Comparison of ENCODE assay signal across 9 cellular contexts in genomic region chr19:16372065-16372915, GRCh38. TPM values are rescaled to one million over a fixed set of nuclear protein-coding genes. Genes with fewer than 3 reads are reported as not detected.
DNase-seq lines count a peak whose midpoint lies in the region; ATAC-seq and TF ChIP-seq lines count a peak whose summit lies in the region.
"Had no signal": no experiment of that assay in that cellular context is flagged by ENCODE, and none has a peak within 500 bp of the region (broad histone marks: within the 10 kb centered on the region; RNA-seq: fewer than 3 reads in every experiment).

No MANE protein-coding gene starts in this region.

- peaks cover 13% of the 10 kb centered on the region for H3K4me1 ChIP-seq in psoas muscle

- no peak for TF ChIP-seq CTCF in psoas muscle (IDR thresholded peaks at IDR 0.05)

- no peak overlapping the region for H3K4me3 ChIP-seq in psoas muscle

- H3K4me1 Mint-ChIP-seq in activated T-helper 1 cell treated with anti-CD3 and anti-CD28 coated beads, Interleukin-12 subunit alpha, Interleukin-12 subunit beta, Interleukin-2, Interleukin-4 antibody, amounts not matched to agents 30 ng/mL and 10 ng/mL and 1 ng/mL, durations not matched to agents 14 hours and 24 hours and 36 hours (ENCODE audit: low read depth), result peaks cover 33% of the 10 kb centered on the region

- H3K9me3 Mint-ChIP-seq in activated T-helper 1 cell treated with anti-CD3 and anti-CD28 coated beads, Interleukin-12 subunit alpha, Interleukin-12 subunit beta, Interleukin-2, Interleukin-4 antibody, amounts not matched to agents 30 ng/mL and 10 ng/mL and 1 ng/mL, durations not matched to agents 14 hours and 24 hours and 36 hours, result no peaks in the 10 kb centered on the region

- intact Hi-C loops in activated T-helper 1 cell treated with anti-CD3 and anti-CD28 coated beads, Interleukin-12 subunit alpha, Interleukin-12 subunit beta, Interleukin-2, Interleukin-4 antibody, amounts not matched to agents 30 ng/mL and 10 ng/mL and 1 ng/mL, durations not matched to agents 14 hours and 24 hours and 36 hours (cut with micrococcal nuclease), result no loop called here
- intact Hi-C loops in psoas muscle (cut with DNase I), result no loop called here

- peak; percentile 5 for ATAC-seq in GM18520 (IDR thresholded peaks at IDR 0.05; ENCODE audit: unreplicated experiment)
- ATAC-seq in HG02588 (IDR thresholded peaks at IDR 0.05; ENCODE audit: unreplicated experiment), result peak; percentile 16
- ATAC-seq in psoas muscle, result no peak
- ATAC-seq in HG02852 (IDR thresholded peaks at IDR 0.05; ENCODE audit: unreplicated experiment), result no peak

- peaks cover 4% of the 10 kb centered on the region for H3K27me3 Mint-ChIP-seq in activated T-helper 1 cell treated with anti-CD3 and anti-CD28 coated beads, Interleukin-12 subunit alpha, Interleukin-12 subunit beta, Interleukin-2, Interleukin-4 antibody, amounts not matched to agents 30 ng/mL and 10 ng/mL and 1 ng/mL, durations not matched to agents 14 hours and 24 hours and 36 hours (ENCODE audit: insufficient read depth)

- DNase-seq in activated T-helper 1 cell treated with anti-CD3 and anti-CD28 coated beads, Interleukin-12 subunit alpha, Interleukin-12 subunit beta, Interleukin-2, Interleukin-4 antibody, amounts not matched to agents 30 ng/mL and 10 ng/mL and 1 ng/mL, durations not matched to agents 14 hours and 24 hours and 36 hours (ENCODE audit: low spot score), result no peak
- DNase-seq in psoas muscle (peak in 1 of 2 donors; percentile 32), dedifferentiated amniotic fluid mesenchymal stem cell (ENCODE audit: extremely low spot score) (no peak), COLO668 (lab: John Stamatoyannopoulos, UW; ENCODE audit: unreplicated experiment) (no peak)
- no peak for DNase-seq in activated CD4-positive, alpha-beta T cell treated with anti-CD3 and anti-CD28 coated beads, Interleukin-2, amount 50 U/mL, for 1 hour
- DNase-seq: NCI-H2227 treated with DMSO at 0.1 percent for 48 hours had no signal

- H3K27me3 ChIP-seq in psoas muscle (ENCODE audit: insufficient read depth in 3 of 3, low read length in 2 of 3), result no peaks in the 10 kb centered on the region

- no peaks in the 10 kb centered on the region for H3K9me3 ChIP-seq in psoas muscle

- 82 to 87% (median 83%) methylated on average over 17 of the region's 17 CpGs for WGBS in psoas muscle, 3 donors

- H3K36me3 ChIP-seq in psoas muscle (ENCODE audit: insufficient read depth in 1 of 2, low read depth in 1 of 2), result peaks cover 6 to 64% of the 10 kb centered on the region in 2 donors

- peak overlapping the region; percentile 64 for H3K4me3 Mint-ChIP-seq in activated T-helper 1 cell treated with anti-CD3 and anti-CD28 coated beads, Interleukin-12 subunit alpha, Interleukin-12 subunit beta, Interleukin-2, Interleukin-4 antibody, amounts not matched to agents 30 ng/mL and 10 ng/mL and 1 ng/mL, durations not matched to agents 14 hours and 24 hours and 36 hours

- peaks cover 23% of the 10 kb centered on the region for H3K36me3 Mint-ChIP-seq in activated T-helper 1 cell treated with anti-CD3 and anti-CD28 coated beads, Interleukin-12 subunit alpha, Interleukin-12 subunit beta, Interleukin-2, Interleukin-4 antibody, amounts not matched to agents 30 ng/mL and 10 ng/mL and 1 ng/mL, durations not matched to agents 14 hours and 24 hours and 36 hours (ENCODE audit: low read depth)

- H3K27ac Mint-ChIP-seq in activated T-helper 1 cell treated with anti-CD3 and anti-CD28 coated beads, Interleukin-12 subunit alpha, Interleukin-12 subunit beta, Interleukin-2, Interleukin-4 antibody, amounts not matched to agents 30 ng/mL and 10 ng/mL and 1 ng/mL, durations not matched to agents 14 hours and 24 hours and 36 hours, result peak overlapping the region; percentile 83

- peak overlapping the region; percentile 60 for H3K27ac ChIP-seq in psoas muscle

RNA-seq across cellular contexts. Expression of gene KLF2, which starts 47.7 kb away (rescaled TPM):
- total RNA-seq in activated T-helper 1 cell treated with anti-CD3 and anti-CD28 coated beads, Interleukin-12 subunit alpha, Interleukin-12 subunit beta, Interleukin-2, Interleukin-4 antibody, amounts not matched to agents 30 ng/mL and 10 ng/mL and 1 ng/mL, durations not matched to agents 14 hours and 24 hours and 36 hours, result 5.7 TPM in 2 replicates
- total RNA-seq in psoas muscle, result 10 to 100 TPM; 12.7 to 35.4 (median 24.0) TPM
- polyA plus RNA-seq in psoas muscle, result 10 to 100 TPM in 1 of 3 donors, 1 to 10 TPM in 2; 3.3 to 24.2 (median 5.3) TPM

Comparison
In these comparisons a context has a peak if more than half of its experiments do, and no peak if none do; other contexts are left out.
1. ATAC-seq: peak in GM18520 (single experiment) and HG02588 (single experiment); none in psoas muscle (0 of 4) and HG02852 (single experiment).